26 cellular contexts compared by ENCODE assay signal in genomic region chr6:43980004-43980795, GRCh38.
DNase-seq lines count a peak whose midpoint lies in the region; ATAC-seq and TF ChIP-seq lines count a peak whose summit lies in the region.
"Had no signal": no experiment of that assay in that cellular context is flagged by ENCODE, and none has a peak within 500 bp of the region (broad histone marks: within the 10 kb centered on the region; RNA-seq: fewer than 3 reads in every experiment).

No MANE protein-coding gene starts in this region.

- no peak overlapping the region for H2BK120ac ChIP-seq in IMR-90 (ENCODE audit: low read depth, low read length)

- intact Hi-C loops in IMR-90 (cut with micrococcal nuclease): no loop called here

- in situ Hi-C loops in IMR-90 (cut with MboI; ENCODE audit: low sequenced_read_pairs): no loop called here

- no peak overlapping the region for H3K4ac ChIP-seq in IMR-90 (ENCODE audit: low read depth, low read length)

- no peaks in the 10 kb centered on the region for H3K27me3 ChIP-seq in IMR-90 (ENCODE audit: control insufficient read depth, insufficient read depth, low read length)
- H3K27me3 ChIP-seq in suprapubic skin: no peaks in the 10 kb centered on the region

- TF ChIP-seq RAD21 in IMR-90 (IDR thresholded peaks at IDR 0.05; ENCODE audit: low read length): no peak

- no peak overlapping the region for H4K5ac ChIP-seq in IMR-90 (ENCODE audit: low read depth, low read length)

- WGBS in IMR-90 (ENCODE audit: extremely low coverage in 2 of 2, insufficient read length in 1 of 2), 2 experiments: 73% methylated on average over 4 of the region's 12 CpGs; no CpG with 5 or more reads in 1 of the 2 experiments
- 84% methylated on average over 12 of the region's 12 CpGs for WGBS in suprapubic skin

- no peak overlapping the region for H4K8ac ChIP-seq in IMR-90 (ENCODE audit: low read depth in 2 of 2, low read length in 2 of 2)

- TF ChIP-seq EP300 in suprapubic skin (IDR thresholded peaks at IDR 0.05): no peak

- H3K36me3 ChIP-seq in IMR-90 (ENCODE audit: control insufficient read depth, insufficient read depth, low read length): no peaks in the 10 kb centered on the region
- no peaks in the 10 kb centered on the region for H3K36me3 ChIP-seq in suprapubic skin
- H3K36me3 ChIP-seq: HAP-1, prostate gland had no signal

- no peak overlapping the region for H2BK20ac ChIP-seq in IMR-90 (ENCODE audit: low read depth, low read length)

- H4K91ac ChIP-seq in IMR-90 (ENCODE audit: insufficient read depth, low read depth, low read length): no peak overlapping the region

- H4K20me1 ChIP-seq in IMR-90 (ENCODE audit: insufficient read depth, low read length): no peaks in the 10 kb centered on the region

- DNase-seq in activated CD4-positive, CD25-positive, alpha-beta regulatory T cell treated with anti-CD3 and anti-CD28 coated beads, Interleukin-2, amount 50 U/mL, for 72 hours: peak; percentile 16
- DNase-seq in activated CD4-positive, CD25-positive, alpha-beta regulatory T cell (lab: John Stamatoyannopoulos, UW): no peak
- DNase-seq in IMR-90 (no peak), iPS-NIHi7 (ENCODE audit: extremely low spot score) (peak; percentile 6), suprapubic skin (ENCODE audit: low spot score in 2 of 2) (peak; percentile 21 to 58), HT-29 (ENCODE audit: low spot score) (no peak)
- DNase-seq: activated CD4-positive, alpha-beta T cell treated with anti-CD3 and anti-CD28 coated beads for 48 hours; activated naive CD4-positive, alpha-beta T cell; Calu3; Karpas-422; kidney glomerular epithelial cell; mesendoderm; NCI-H1048; NCI-H2029 treated with DMSO at 0.1 percent for 48 hours; NCI-H510A treated with DMSO at 0.1 percent for 48 hours; stimulated activated CD4-positive, alpha-beta T cell treated with anti-CD3 and anti-CD28 coated beads, Interleukin-4, amount 100 ng/mL, for 1 hour; stimulated activated naive CD8-positive, alpha-beta T cell treated with anti-CD3 and anti-CD28 coated beads, Interleukin-15, Interleukin-2, amounts not matched to agents 100 U/mL and 50 U/mL, for 24 hours; SW 1271; trophoblast cell had no signal

- H2AK9ac ChIP-seq in IMR-90 (replicated peaks; ENCODE audit: low read depth, low read length, poor library complexity): peak overlapping the region; percentile 66

- H3K4me3 ChIP-seq in IMR-90 (ENCODE audit: insufficient read depth, low read depth, low read length) (no peak overlapping the region), suprapubic skin (no peak overlapping the region)
- H3K4me3 ChIP-seq: A549, HAP-1, prostate gland, smooth muscle cell had no signal

- CTCF ChIA-PET in IMR-90 (lab: Yijun Ruan, JAX): no interaction called here

- H2BK15ac ChIP-seq in IMR-90 (ENCODE audit: low read depth, low read length): 0 out of 3 replicates have a peak overlapping the region, but pooled peaks have one; percentile 10

- H3K27ac ChIP-seq in IMR-90 (ENCODE audit: insufficient read depth, low read length): no peak overlapping the region
- H3K27ac ChIP-seq in suprapubic skin: no peak overlapping the region
- H3K27ac ChIP-seq: A549, prostate gland had no signal

- H2AK5ac ChIP-seq in IMR-90 (ENCODE audit: low read depth, low read length): peak overlapping the region; percentile 14; the same call in 1 of the 2 replicates

- H3K4me1 ChIP-seq in IMR-90 (ENCODE audit: control insufficient read depth, insufficient read depth, low read length) (peaks cover 11% of the 10 kb centered on the region), suprapubic skin (peaks cover 7% of the 10 kb centered on the region)
- H3K4me1 ChIP-seq: A549, HAP-1, prostate gland had no signal

- H3K9me3 ChIP-seq in IMR-90 (ENCODE audit: control insufficient read depth, insufficient read depth, low read length): peaks cover 4% of the 10 kb centered on the region; the same call in 1 of the 2 replicates
- H3K9me3 ChIP-seq in suprapubic skin: no peaks in the 10 kb centered on the region
- H3K9me3 ChIP-seq: A549, HAP-1, prostate gland had no signal

- H2AFZ ChIP-seq in IMR-90 (replicated peaks; ENCODE audit: low read length, poor library complexity): no peak overlapping the region

- dilution Hi-C loops in IMR-90 (cut with HindIII; ENCODE audit: low sequenced_read_pairs, unreplicated experiment): no loop called here

- no peak overlapping the region for H2BK5ac ChIP-seq in IMR-90 (ENCODE audit: low read depth, low read length, poor library complexity, severe bottlenecking)

- H3K14ac ChIP-seq in IMR-90 (replicated peaks; ENCODE audit: low read depth, low read length): no peak overlapping the region

- peaks cover 6% of the 10 kb centered on the region for H3K9me1 ChIP-seq in IMR-90 (ENCODE audit: insufficient read depth, low read length)

- no peak overlapping the region for H3K18ac ChIP-seq in IMR-90 (ENCODE audit: low read depth, low read length)

- TF ChIP-seq CTCF in IMR-90 (conservative IDR thresholded peaks at IDR 0.05; ENCODE audit: low read depth, low read length): no peak
- TF ChIP-seq CTCF in suprapubic skin (IDR thresholded peaks at IDR 0.05): no peak

- no peak overlapping the region for H3K56ac ChIP-seq in IMR-90 (ENCODE audit: extremely low read depth, insufficient read depth, low read length)

- H3K79me1 ChIP-seq in IMR-90 (ENCODE audit: low read depth in 1 of 2, low read length in 2 of 2): no peaks in the 10 kb centered on the region

- H3K9ac ChIP-seq in IMR-90 (ENCODE audit: low read depth, low read length): no peak overlapping the region

- no peak for TF ChIP-seq POLR2A in IMR-90 (IDR thresholded peaks at IDR 0.05; ENCODE audit: low read depth, low read length)
- no peak for TF ChIP-seq POLR2A in suprapubic skin (IDR thresholded peaks at IDR 0.05)

- BruUV-seq in IMR-90 (replicated peaks; lab: Mats Ljungman, UMichigan): no TSS peak

- no peak for ATAC-seq in IMR-90 (ENCODE audit: low read depth)
- no peak for ATAC-seq in GM19035 (IDR thresholded peaks at IDR 0.05; ENCODE audit: unreplicated experiment)
- ATAC-seq in HG02884 (IDR thresholded peaks at IDR 0.05; ENCODE audit: unreplicated experiment): no peak
- ATAC-seq: A549; naive thymus-derived CD8-positive, alpha-beta T cell; stimulated activated naive CD8-positive, alpha-beta T cell treated with anti-CD3 and anti-CD28 coated beads, Interleukin-15, Interleukin-2, amounts not matched to agents 100 U/mL and 50 U/mL, for 24 hours had no signal

- POLR2A ChIA-PET in IMR-90 (lab: Charles Lee; ENCODE audit: unreplicated experiment): no interaction called here

- H3K4me2 ChIP-seq in IMR-90 (ENCODE audit: low read depth, low read length): no peak overlapping the region
- H3K4me2 ChIP-seq: A549, smooth muscle cell had no signal

- no peak overlapping the region for H3K23ac ChIP-seq in IMR-90 (ENCODE audit: low read depth, low read length)

TF ChIP-seq in IMR-90, 13 proteins besides CTCF, POLR2A, EP300 and RAD21:
- TF ChIP-seq MXI1 (IDR thresholded peaks at IDR 0.05; ENCODE audit: borderline replicate concordance, low read depth, low read length) (no peak), RFX5 (IDR thresholded peaks at IDR 0.05; ENCODE audit: low read depth, low read length) (no peak), NFE2L2 (IDR thresholded peaks at IDR 0.05; ENCODE audit: low read depth, low read length) (no peak), FOS (IDR thresholded peaks at IDR 0.05; ENCODE audit: low read depth, low read length) (no peak), MAZ (IDR thresholded peaks at IDR 0.05; ENCODE audit: borderline replicate concordance, low read depth, low read length) (no peak), MAFK (IDR thresholded peaks at IDR 0.05; ENCODE audit: low read depth, low read length) (no peak), CEBPB (IDR thresholded peaks at IDR 0.05; ENCODE audit: low read depth, low read length) (no peak)

Comparison
In these comparisons a context has a peak if more than half of its experiments do, and no peak if none do; other contexts are left out.
1. DNase-seq: peak in activated CD4-positive, CD25-positive, alpha-beta regulatory T cell treated with anti-CD3 and anti-CD28 coated beads, Interleukin-2, amount 50 U/mL, for 72 hours (single experiment), iPS-NIHi7 (single experiment) and suprapubic skin (2 of 2); none in activated CD4-positive, CD25-positive, alpha-beta regulatory T cell (0 of 4), IMR-90 (single experiment) and HT-29 (single experiment).